ENCODE assay signal across 23 cellular contexts in the genomic region with DNA sequence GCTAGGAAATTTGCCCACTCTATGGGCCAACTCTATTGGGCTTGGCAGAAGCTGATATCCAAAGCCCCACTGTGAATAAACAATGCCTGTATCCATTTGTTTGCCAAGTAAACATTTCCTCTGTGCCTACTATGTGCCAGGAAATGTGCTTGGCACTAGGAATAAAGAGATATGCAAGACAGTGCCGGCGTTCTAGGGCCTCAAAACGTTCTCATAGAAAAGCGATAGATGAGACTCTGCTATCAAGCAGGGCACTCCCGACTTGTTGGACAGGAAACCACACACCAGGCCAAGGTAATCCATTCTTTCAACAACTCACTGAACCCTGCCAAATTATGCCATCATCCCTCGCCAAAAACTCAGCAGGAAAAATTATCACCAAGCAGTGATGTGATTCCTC.
DNase-seq lines count a peak whose midpoint lies in the region; ATAC-seq and TF ChIP-seq lines count a peak whose summit lies in the region.
"Had no signal": no experiment of that assay in that cellular context is flagged by ENCODE, and none has a peak within 500 bp of the region (broad histone marks: within the 10 kb centered on the region; RNA-seq: fewer than 3 reads in every experiment).

No MANE protein-coding gene starts in this region.

- H3K4me1 Mint-ChIP-seq in activated naive CD8-positive, alpha-beta T cell treated with anti-CD3 and anti-CD28 coated beads for 36 hours: no peaks in the 10 kb centered on the region
- H3K4me1 Mint-ChIP-seq in CD4-positive, alpha-beta T cell (ENCODE audit: low read depth): no peaks in the 10 kb centered on the region

- no peaks in the 10 kb centered on the region for H3K36me3 Mint-ChIP-seq in activated naive CD8-positive, alpha-beta T cell treated with anti-CD3 and anti-CD28 coated beads for 36 hours
- H3K36me3 Mint-ChIP-seq in CD4-positive, alpha-beta T cell (ENCODE audit: low read depth): no peaks in the 10 kb centered on the region

- no peak overlapping the region for H3K4me3 Mint-ChIP-seq in activated naive CD8-positive, alpha-beta T cell treated with anti-CD3 and anti-CD28 coated beads for 36 hours
- no peak overlapping the region for H3K4me3 Mint-ChIP-seq in CD4-positive, alpha-beta T cell

- no peak overlapping the region for H3K27ac Mint-ChIP-seq in activated naive CD8-positive, alpha-beta T cell treated with anti-CD3 and anti-CD28 coated beads for 36 hours
- no peak overlapping the region for H3K27ac Mint-ChIP-seq in CD4-positive, alpha-beta T cell

- no peak for TF ChIP-seq CTCF in C4-2B (conservative IDR thresholded peaks at IDR 0.05)
- no peak for TF ChIP-seq CTCF in CD4-positive, alpha-beta T cell (IDR thresholded peaks at IDR 0.05)

- DNase-seq in NCI-H1092 (lab: John Stamatoyannopoulos, UW) (peak; percentile 32), NCI-H446 treated with DMSO at 0.1 percent for 48 hours (lab: John Stamatoyannopoulos, UW) (peak; percentile 58), cerebellar cortex (ENCODE audit: low spot score) (peak; percentile 63), nucleus accumbens (lab: John Stamatoyannopoulos, UW) (no peak), HK-2 (ENCODE audit: unreplicated experiment) (no peak)
- no peak for DNase-seq in activated naive CD8-positive, alpha-beta T cell treated with anti-CD3 and anti-CD28 coated beads for 36 hours
- DNase-seq in CD4-positive, alpha-beta T cell: no peak
- DNase-seq: 8988T, ACHN, BE2C, DMS53, Kasumi-1, NCI-H1417, NCI-H1694, NCI-H2107, NCI-H524 treated with DMSO at 0.1 percent for 48 hours, NCI-H82, Right ventricle myocardium superior, RPMI8226 had no signal

- H3K27me3 ChIP-seq in CD4-positive, alpha-beta T cell (ENCODE audit: control insufficient read depth, insufficient read depth, low read length): no peaks in the 10 kb centered on the region
- H3K27me3 ChIP-seq: BE2C, SJSA1 had no signal

- peak overlapping the region; percentile 72 for H3K27ac ChIP-seq in C4-2B
- H3K27ac ChIP-seq in CD4-positive, alpha-beta T cell (ENCODE audit: low read depth, low read length): no peak overlapping the region
- H3K27ac ChIP-seq: SJSA1 had no signal

- no peaks in the 10 kb centered on the region for H3K9me3 Mint-ChIP-seq in activated naive CD8-positive, alpha-beta T cell treated with anti-CD3 and anti-CD28 coated beads for 36 hours
- H3K9me3 Mint-ChIP-seq in CD4-positive, alpha-beta T cell: no peaks in the 10 kb centered on the region

- peaks cover 14% of the 10 kb centered on the region for H3K27me3 Mint-ChIP-seq in activated naive CD8-positive, alpha-beta T cell treated with anti-CD3 and anti-CD28 coated beads for 36 hours
- H3K27me3 Mint-ChIP-seq in CD4-positive, alpha-beta T cell: peaks cover 10% of the 10 kb centered on the region

- CTCF ChIA-PET in CD4-positive, alpha-beta T cell (lab: Charles Lee): interaction anchor here (0.5 kb wide), 1 partner anchor 200 kb away, joined by 4 read pairs; no protein-coding TSS in a partner anchor

- POLR2A ChIA-PET in CD4-positive, alpha-beta T cell (lab: Charles Lee): no interaction called here

- intact Hi-C loops in CD4-positive, alpha-beta T cell (cut with DNase I, micrococcal nuclease): no loop called here

- ATAC-seq in CD4-positive, alpha-beta T cell (ENCODE audit: poor library complexity): no peak
- ATAC-seq: HCT116, K562 had no signal

- H3K9me3 ChIP-seq in CD4-positive, alpha-beta T cell (ENCODE audit: control insufficient read depth, low read length): no peaks in the 10 kb centered on the region
- H3K9me3 ChIP-seq: BE2C, SJSA1 had no signal

Comparison
In these comparisons a context has a peak if more than half of its experiments do, and no peak if none do; other contexts are left out.
1. DNase-seq: peak in NCI-H1092 (single experiment), NCI-H446 treated with DMSO at 0.1 percent for 48 hours (single experiment) and cerebellar cortex (single experiment); none in nucleus accumbens (0 of 56), HK-2 (single experiment), activated naive CD8-positive, alpha-beta T cell treated with anti-CD3 and anti-CD28 coated beads for 36 hours (single experiment) and CD4-positive, alpha-beta T cell (0 of 10).